In the genomic region with DNA sequence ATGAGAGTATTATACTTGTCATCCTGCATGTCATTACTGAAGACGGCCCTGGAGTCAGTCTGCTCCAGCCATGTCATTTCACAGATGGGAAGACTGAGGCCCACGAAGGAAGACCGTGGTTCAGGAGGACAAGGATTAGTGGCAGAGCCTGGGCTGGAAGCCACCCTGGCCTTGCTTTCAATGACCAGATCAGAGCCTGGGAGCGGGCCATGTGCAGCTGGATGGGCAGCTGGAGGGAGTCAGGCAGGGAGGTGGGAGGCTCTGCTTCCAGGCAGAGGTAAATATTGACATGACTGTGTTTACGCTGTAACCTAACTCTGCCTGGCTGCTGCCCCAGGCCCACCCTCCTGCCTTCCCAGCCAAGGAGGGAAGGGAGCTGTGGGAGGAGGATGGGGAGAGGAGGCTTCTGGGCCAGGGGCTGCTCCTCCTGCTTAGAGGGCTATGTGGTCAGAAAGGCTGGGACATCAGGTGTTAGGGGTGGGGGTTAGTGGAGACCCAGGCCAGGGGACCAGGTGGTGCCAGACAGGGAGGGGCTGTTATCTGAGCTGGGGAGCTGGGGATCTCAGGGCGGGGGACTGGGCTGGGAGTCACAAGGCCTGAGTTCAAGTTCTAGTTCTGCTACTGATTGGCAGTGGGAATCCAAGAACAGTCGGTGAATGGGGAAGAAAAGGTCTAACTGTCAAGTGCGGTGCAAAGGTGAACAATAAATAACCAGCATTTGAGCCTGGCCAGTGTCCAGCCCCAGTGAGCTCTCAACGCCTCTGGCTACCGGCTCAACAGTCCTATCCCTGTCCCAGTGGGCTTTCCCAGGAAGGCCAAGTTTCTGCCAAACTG, we compare ENCODE assay signal across 8 cellular contexts. TPM values are rescaled to one million over a fixed set of nuclear protein-coding genes. Genes with fewer than 3 reads are reported as not detected.
DNase-seq lines count a peak whose midpoint lies in the region; ATAC-seq and TF ChIP-seq lines count a peak whose summit lies in the region.

No MANE protein-coding gene starts in this region.

- DNase-seq in DMS 273 treated with DMSO at 0.1 percent for 48 hours (lab: John Stamatoyannopoulos, UW) (peak; percentile 65), NCI-H2196 (lab: John Stamatoyannopoulos, UW; ENCODE audit: unreplicated experiment) (peak; percentile 94), dedifferentiated amniotic fluid mesenchymal stem cell (ENCODE audit: extremely low spot score) (peak; percentile 41), osteoblast (ENCODE audit: insufficient read length, low spot score, missing footprints) (peak; percentile 83), WERI-Rb-1 (no peak), occipital lobe (lab: John Stamatoyannopoulos, UW) (no peak), retina (no peak)

- H3K27ac ChIP-seq in osteoblast (ENCODE audit: low read depth, low read length) (peak overlapping the region; percentile 14), WERI-Rb-1 (no peak overlapping the region)

- H3K36me3 ChIP-seq in osteoblast (ENCODE audit: insufficient read depth, low read length), result no peaks in the 10 kb centered on the region
- H3K36me3 ChIP-seq in WERI-Rb-1, result peaks cover 7% of the 10 kb centered on the region

- no peak for TF ChIP-seq CTCF in osteoblast (IDR thresholded peaks at IDR 0.05; ENCODE audit: extremely low read depth, low read depth, low read length)
- TF ChIP-seq CTCF in WERI-Rb-1 (IDR thresholded peaks at IDR 0.05; ENCODE audit: low read depth, low read length), result no peak

- H3K4me3 ChIP-seq in osteoblast (ENCODE audit: insufficient read depth, low read length), result no peak overlapping the region
- H3K4me3 ChIP-seq in WERI-Rb-1 (ENCODE audit: low read depth, low read length), result no peak overlapping the region

- peak overlapping the region; percentile 26 for H3K4me2 ChIP-seq in osteoblast (ENCODE audit: insufficient read depth, low read length)

- H3K9me3 ChIP-seq in osteoblast (ENCODE audit: low read depth, low read length), result no peaks in the 10 kb centered on the region
- H3K9me3 ChIP-seq in WERI-Rb-1 (ENCODE audit: severe bottlenecking), result no peaks in the 10 kb centered on the region

- peaks cover 61% of the 10 kb centered on the region for H3K4me1 ChIP-seq in osteoblast (ENCODE audit: insufficient read depth, low read length)

- H3K27me3 ChIP-seq in osteoblast (ENCODE audit: insufficient read depth, low read length), result no peaks in the 10 kb centered on the region
- no peaks in the 10 kb centered on the region for H3K27me3 ChIP-seq in WERI-Rb-1 (ENCODE audit: insufficient read depth, low read depth, severe bottlenecking)

- H4K20me1 ChIP-seq in osteoblast (ENCODE audit: insufficient read depth, low read length), result no peaks in the 10 kb centered on the region

- H3K79me2 ChIP-seq in osteoblast (ENCODE audit: insufficient read depth, low read length), result peaks cover 72% of the 10 kb centered on the region

- ATAC-seq in GM18907 (IDR thresholded peaks at IDR 0.05; ENCODE audit: unreplicated experiment), result no peak

- peak overlapping the region; percentile 7 for H2AFZ ChIP-seq in osteoblast (ENCODE audit: low read length)

RNA-seq across cellular contexts. Expression of gene ECE1, which starts 48.5 kb away (rescaled TPM):
- total RNA-seq in osteoblast (32.6 and 34.8 TPM in 2 replicates), occipital lobe (9.5 TPM)

Comparison
In these comparisons a context has a peak if more than half of its experiments do, and no peak if none do; other contexts are left out.
1. DNase-seq: peak in DMS 273 treated with DMSO at 0.1 percent for 48 hours (single experiment), NCI-H2196 (single experiment), dedifferentiated amniotic fluid mesenchymal stem cell (single experiment) and osteoblast (single experiment); none in WERI-Rb-1 (single experiment), occipital lobe (single experiment) and retina (single experiment).